Comparison of ENCODE assay signal across 8 cellular contexts in the genomic region with DNA sequence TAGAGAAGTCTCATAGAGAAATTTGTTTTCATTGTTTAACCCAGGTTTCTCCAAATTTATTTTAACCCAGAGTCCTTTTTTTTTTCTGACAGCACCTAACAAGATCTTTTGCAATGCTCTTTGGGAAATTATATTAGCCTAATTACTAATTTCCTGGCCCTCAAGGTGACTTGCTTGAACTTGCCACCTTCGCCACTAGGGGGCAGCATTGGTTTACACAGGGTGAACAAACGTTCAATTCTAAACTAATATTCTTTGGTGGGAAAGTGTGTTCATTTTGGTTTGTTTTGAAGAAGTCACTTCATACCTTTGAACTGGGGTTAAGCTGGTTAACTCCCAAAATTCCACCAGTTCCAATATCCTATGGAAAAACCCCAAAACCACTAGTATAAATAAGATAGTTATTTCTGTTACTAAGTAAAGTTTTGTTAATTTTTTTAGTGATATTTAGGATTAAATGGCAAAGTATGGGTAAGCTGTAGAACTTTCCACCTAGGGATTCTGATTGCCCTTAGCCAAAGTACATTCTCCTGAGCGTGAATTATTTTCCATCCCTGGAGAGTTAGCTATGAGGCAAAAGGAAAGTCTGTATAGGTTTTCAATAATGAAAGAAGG. TPM values are rescaled to one million over a fixed set of nuclear protein-coding genes. Genes with fewer than 3 reads are reported as not detected.
DNase-seq lines count a peak whose midpoint lies in the region; ATAC-seq and TF ChIP-seq lines count a peak whose summit lies in the region.

No MANE protein-coding gene starts in this region.

- no peaks in the 10 kb centered on the region for H3K36me3 ChIP-seq in colonic mucosa
- H3K36me3 ChIP-seq in liver (ENCODE audit: control insufficient read depth in 4 of 4, insufficient read depth in 3 of 4, low read depth in 1 of 4, low read length in 3 of 4), result no peaks in the 10 kb centered on the region

- TF ChIP-seq CTCF in colonic mucosa (IDR thresholded peaks at IDR 0.05) (peak; percentile 98), liver (IDR thresholded peaks at IDR 0.05; ENCODE audit: low read depth, low read length, missing input control) (peak; percentile 88)

- 7% methylated on average over 3 of the region's 3 CpGs for WGBS in liver

- DNase-seq in DMS79 treated with DMSO at 0.1 percent for 48 hours (lab: John Stamatoyannopoulos, UW) (peak; percentile 22), NCI-H345 (lab: John Stamatoyannopoulos, UW) (peak; percentile 74), colonic mucosa (peak; percentile 81)
- peak; percentile 62 for DNase-seq in activated CD4-positive, alpha-beta T cell treated with anti-CD3 and anti-CD28 coated beads for 1 hour
- peak; percentile 62 to 77 (median 70) for DNase-seq in stimulated activated CD4-positive, alpha-beta T cell treated with anti-CD3 and anti-CD28 coated beads, TNF-alpha, amount 100 ng/mL, for 24 hours (ENCODE audit: low read depth in 3 of 3)

- ATAC-seq in HG02678 (IDR thresholded peaks at IDR 0.05; ENCODE audit: unreplicated experiment), result peak; percentile 62
- no peak for ATAC-seq in HG03159 (IDR thresholded peaks at IDR 0.05; ENCODE audit: unreplicated experiment)

- H3K27me3 ChIP-seq in colonic mucosa (no peaks in the 10 kb centered on the region), liver (ENCODE audit: control insufficient read depth in 4 of 4, insufficient read depth in 4 of 4, low read length in 3 of 4) (no peaks in the 10 kb centered on the region)

- intact Hi-C loops in colonic mucosa (cut with DNase I), result no loop called here

- H3K9ac ChIP-seq in colonic mucosa (ENCODE audit: low read depth in 2 of 2, low read length in 2 of 2), result no peak overlapping the region
- no peak overlapping the region for H3K9ac ChIP-seq in liver (ENCODE audit: low read depth in 1 of 2, low read length in 2 of 2)

- H3K4me3 ChIP-seq in colonic mucosa (no peak overlapping the region), liver (ENCODE audit: low read depth in 1 of 3, low read length in 3 of 3) (no peak overlapping the region)

- H3K27ac ChIP-seq in colonic mucosa, result no peak overlapping the region
- no peak overlapping the region for H3K27ac ChIP-seq in liver (ENCODE audit: low read depth in 1 of 2, low read length in 2 of 2)

- H3K4me1 ChIP-seq in colonic mucosa, result no peaks in the 10 kb centered on the region
- no peaks in the 10 kb centered on the region for H3K4me1 ChIP-seq in liver (ENCODE audit: control insufficient read depth in 4 of 4, insufficient read depth in 4 of 4, low read length in 3 of 4)

- TF ChIP-seq RAD21 in liver (IDR thresholded peaks at IDR 0.05), result peak; percentile 83 to 85

- no peaks in the 10 kb centered on the region for H3K9me3 ChIP-seq in colonic mucosa
- no peaks in the 10 kb centered on the region for H3K9me3 ChIP-seq in liver (ENCODE audit: control insufficient read depth in 4 of 4, low read length in 3 of 4)

TF ChIP-seq in liver, 16 proteins besides CTCF, POLR2A, EP300 and RAD21:
- TF ChIP-seq GABPA (IDR thresholded peaks at IDR 0.05 in 1 of 2, conservative IDR thresholded peaks at IDR 0.05 in 1 of 2) (no peak), FOXA1 (IDR thresholded peaks at IDR 0.05) (no peak), RXRA (IDR thresholded peaks at IDR 0.05) (no peak), TAF1 (conservative IDR thresholded peaks at IDR 0.05) (no peak), HNF4A (conservative IDR thresholded peaks at IDR 0.05) (no peak), YY1 (IDR thresholded peaks at IDR 0.05) (no peak), EGR1 (IDR thresholded peaks at IDR 0.05; ENCODE audit: low read depth in 2 of 2) (no peak), SP1 (IDR thresholded peaks at IDR 0.05) (no peak)
- TF ChIP-seq, protein P1, sequence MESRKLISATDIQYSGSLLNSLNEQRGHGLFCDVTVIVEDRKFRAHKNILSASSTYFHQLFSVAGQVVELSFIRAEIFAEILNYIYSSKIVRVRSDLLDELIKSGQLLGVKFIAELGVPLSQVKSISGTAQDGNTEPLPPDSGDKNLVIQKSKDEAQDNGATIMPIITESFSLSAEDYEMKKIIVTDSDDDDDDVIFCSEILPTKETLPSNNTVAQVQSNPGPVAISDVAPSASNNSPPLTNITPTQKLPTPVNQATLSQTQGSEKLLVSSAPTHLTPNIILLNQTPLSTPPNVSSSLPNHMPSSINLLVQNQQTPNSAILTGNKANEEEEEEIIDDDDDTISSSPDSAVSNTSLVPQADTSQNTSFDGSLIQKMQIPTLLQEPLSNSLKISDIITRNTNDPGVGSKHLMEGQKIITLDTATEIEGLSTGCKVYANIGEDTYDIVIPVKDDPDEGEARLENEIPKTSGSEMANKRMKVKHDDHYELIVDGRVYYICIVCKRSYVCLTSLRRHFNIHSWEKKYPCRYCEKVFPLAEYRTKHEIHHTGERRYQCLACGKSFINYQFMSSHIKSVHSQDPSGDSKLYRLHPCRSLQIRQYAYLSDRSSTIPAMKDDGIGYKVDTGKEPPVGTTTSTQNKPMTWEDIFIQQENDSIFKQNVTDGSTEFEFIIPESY (IDR thresholded peaks at IDR 0.05), result no peak
- TF ChIP-seq, protein P2, sequence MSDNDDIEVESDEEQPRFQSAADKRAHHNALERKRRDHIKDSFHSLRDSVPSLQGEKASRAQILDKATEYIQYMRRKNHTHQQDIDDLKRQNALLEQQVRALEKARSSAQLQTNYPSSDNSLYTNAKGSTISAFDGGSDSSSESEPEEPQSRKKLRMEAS (IDR thresholded peaks at IDR 0.05), result no peak
- TF ChIP-seq, protein P3, sequence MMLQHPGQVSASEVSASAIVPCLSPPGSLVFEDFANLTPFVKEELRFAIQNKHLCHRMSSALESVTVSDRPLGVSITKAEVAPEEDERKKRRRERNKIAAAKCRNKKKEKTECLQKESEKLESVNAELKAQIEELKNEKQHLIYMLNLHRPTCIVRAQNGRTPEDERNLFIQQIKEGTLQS (IDR thresholded peaks at IDR 0.05), result no peak
- TF ChIP-seq, protein P4, sequence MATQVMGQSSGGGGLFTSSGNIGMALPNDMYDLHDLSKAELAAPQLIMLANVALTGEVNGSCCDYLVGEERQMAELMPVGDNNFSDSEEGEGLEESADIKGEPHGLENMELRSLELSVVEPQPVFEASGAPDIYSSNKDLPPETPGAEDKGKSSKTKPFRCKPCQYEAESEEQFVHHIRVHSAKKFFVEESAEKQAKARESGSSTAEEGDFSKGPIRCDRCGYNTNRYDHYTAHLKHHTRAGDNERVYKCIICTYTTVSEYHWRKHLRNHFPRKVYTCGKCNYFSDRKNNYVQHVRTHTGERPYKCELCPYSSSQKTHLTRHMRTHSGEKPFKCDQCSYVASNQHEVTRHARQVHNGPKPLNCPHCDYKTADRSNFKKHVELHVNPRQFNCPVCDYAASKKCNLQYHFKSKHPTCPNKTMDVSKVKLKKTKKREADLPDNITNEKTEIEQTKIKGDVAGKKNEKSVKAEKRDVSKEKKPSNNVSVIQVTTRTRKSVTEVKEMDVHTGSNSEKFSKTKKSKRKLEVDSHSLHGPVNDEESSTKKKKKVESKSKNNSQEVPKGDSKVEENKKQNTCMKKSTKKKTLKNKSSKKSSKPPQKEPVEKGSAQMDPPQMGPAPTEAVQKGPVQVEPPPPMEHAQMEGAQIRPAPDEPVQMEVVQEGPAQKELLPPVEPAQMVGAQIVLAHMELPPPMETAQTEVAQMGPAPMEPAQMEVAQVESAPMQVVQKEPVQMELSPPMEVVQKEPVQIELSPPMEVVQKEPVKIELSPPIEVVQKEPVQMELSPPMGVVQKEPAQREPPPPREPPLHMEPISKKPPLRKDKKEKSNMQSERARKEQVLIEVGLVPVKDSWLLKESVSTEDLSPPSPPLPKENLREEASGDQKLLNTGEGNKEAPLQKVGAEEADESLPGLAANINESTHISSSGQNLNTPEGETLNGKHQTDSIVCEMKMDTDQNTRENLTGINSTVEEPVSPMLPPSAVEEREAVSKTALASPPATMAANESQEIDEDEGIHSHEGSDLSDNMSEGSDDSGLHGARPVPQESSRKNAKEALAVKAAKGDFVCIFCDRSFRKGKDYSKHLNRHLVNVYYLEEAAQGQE (IDR thresholded peaks at IDR 0.05), result no peak

RNA-seq across cellular contexts. Expression of a gene that starts 13.0 kb away (rescaled TPM):
- total RNA-seq in colonic mucosa, result not detected
- total RNA-seq in liver, result not detected
- polyA plus RNA-seq in liver, result not detected

RNA-seq across cellular contexts. Expression of a gene that starts 57.4 kb away (rescaled TPM):
- total RNA-seq in colonic mucosa (10 to 100 TPM; 17.7 to 32.1 TPM), liver (100 to 1,000 TPM in 1 of 2 donors, 10 to 100 TPM in 1; 55.8 to 115 TPM)
- polyA plus RNA-seq in liver, result 10 to 100 TPM; 22.9 to 31.1 TPM

Comparison
In these comparisons a context has a peak if more than half of its experiments do, and no peak if none do; other contexts are left out.
1. DNase-seq: peak in every context shown above with its lines; median percentile 81 in colonic mucosa; 74 in NCI-H345; 70 in stimulated activated CD4-positive, alpha-beta T cell treated with anti-CD3 and anti-CD28 coated beads, TNF-alpha, amount 100 ng/mL, for 24 hours; 62 in activated CD4-positive, alpha-beta T cell treated with anti-CD3 and anti-CD28 coated beads for 1 hour; 22 in DMS79 treated with DMSO at 0.1 percent for 48 hours.